Comparison of ENCODE assay signal across 8 cellular contexts in the genomic region with DNA sequence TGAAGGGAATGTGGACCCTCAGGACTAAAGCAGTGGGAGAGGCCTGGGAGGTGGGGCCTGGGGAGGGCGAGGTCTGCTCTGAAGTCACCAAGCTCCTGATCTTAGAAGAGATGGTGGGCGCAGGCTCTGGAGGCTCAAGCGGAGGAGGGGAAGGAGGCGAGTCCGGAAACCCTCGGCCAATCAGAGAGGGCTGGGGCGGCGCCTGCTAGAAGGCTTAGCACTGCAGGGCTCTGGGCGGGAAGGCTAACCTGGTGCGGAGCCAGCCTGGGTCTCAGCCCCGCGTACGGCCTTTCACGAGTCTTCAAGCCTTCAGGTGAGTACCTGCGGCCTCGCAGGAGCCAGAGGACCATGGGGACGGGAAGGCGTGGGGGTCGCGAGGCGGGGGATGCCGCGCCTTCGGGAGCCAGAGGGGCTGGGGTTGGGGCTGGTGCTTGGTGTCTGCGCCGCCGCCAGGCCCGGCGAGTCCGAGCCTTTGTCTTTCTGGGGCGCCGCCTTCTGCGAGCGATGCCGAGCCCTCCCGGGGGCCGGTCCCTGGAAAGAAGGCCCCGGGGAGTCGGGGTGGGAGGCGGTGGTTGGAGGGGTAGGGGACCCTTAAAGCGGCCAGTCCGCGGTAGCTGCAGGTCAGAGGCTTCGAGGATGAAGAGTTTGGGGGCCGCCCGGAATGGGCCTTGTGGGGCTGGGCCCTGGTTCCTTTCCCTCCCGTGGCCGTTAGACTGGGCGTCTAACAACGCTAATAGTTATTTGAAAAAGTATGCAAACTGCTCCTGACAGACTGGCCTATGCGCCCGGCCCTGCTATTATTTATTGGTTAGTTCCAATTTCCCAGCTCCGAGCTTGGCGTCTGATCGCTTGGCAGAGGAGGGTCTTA. TPM values are rescaled to one million over a fixed set of nuclear protein-coding genes. Genes with fewer than 3 reads are reported as not detected.
DNase-seq lines count a peak whose midpoint lies in the region; ATAC-seq and TF ChIP-seq lines count a peak whose summit lies in the region.
"Not testable (repeated sequence)": the region's sequence is repeated elsewhere in the genome, so short reads cannot be mapped to it uniquely, and the experiment has no call there.

A gene (plus strand): TSS at position 217 of the 868 bp plus-strand sequence.

- H3K4me1 Mint-ChIP-seq in activated T-cell treated with anti-CD3 and anti-CD28 coated beads, Interleukin-2, amount 50 U/mL, for 4 hours (ENCODE audit: low read depth); glutamatergic neuron (ENCODE audit: low read depth, unreplicated experiment); natural killer cell treated with Interleukin-12 subunit alpha and Interleukin-12 subunit beta and Interleukin-15 and Interleukin-18, amount 100 ng/mL, for 72 hours (ENCODE audit: low read depth in 2 of 2): not testable (repeated sequence)

- H3K27me3 ChIP-seq in AG04450 (ENCODE audit: control insufficient read depth, insufficient read depth, low read length), result not testable (repeated sequence)

- H3K27ac ChIP-seq in AG04450 (ENCODE audit: low read depth, low read length), result not testable (repeated sequence)

- H3K4me3 ChIP-seq in AG04450 (ENCODE audit: low read depth, low read length), result not testable (repeated sequence)

- CTCF ChIA-PET in AG04450 (lab: Charles Lee), result not testable (repeated sequence)

- not testable (repeated sequence) for DNase-seq in AG04450 (ENCODE audit: low read depth, low spot score); activated T-cell treated with anti-CD3 and anti-CD28 coated beads, Interleukin-2, amount 50 U/mL, for 4 hours; glutamatergic neuron; natural killer cell treated with Interleukin-12 subunit alpha and Interleukin-12 subunit beta and Interleukin-15 and Interleukin-18, amount 100 ng/mL, for 72 hours (ENCODE audit: low spot score)

- not testable (repeated sequence) for H3K4me3 Mint-ChIP-seq in activated T-cell treated with anti-CD3 and anti-CD28 coated beads, Interleukin-2, amount 50 U/mL, for 4 hours; glutamatergic neuron (ENCODE audit: unreplicated experiment); natural killer cell treated with Interleukin-12 subunit alpha and Interleukin-12 subunit beta and Interleukin-15 and Interleukin-18, amount 100 ng/mL, for 72 hours

- not testable (repeated sequence) for H3K9me3 Mint-ChIP-seq in activated T-cell treated with anti-CD3 and anti-CD28 coated beads, Interleukin-2, amount 50 U/mL, for 4 hours; glutamatergic neuron (ENCODE audit: unreplicated experiment); natural killer cell treated with Interleukin-12 subunit alpha and Interleukin-12 subunit beta and Interleukin-15 and Interleukin-18, amount 100 ng/mL, for 72 hours

- not testable (repeated sequence) for H3K27ac Mint-ChIP-seq in glutamatergic neuron (ENCODE audit: unreplicated experiment); natural killer cell treated with Interleukin-12 subunit alpha and Interleukin-12 subunit beta and Interleukin-15 and Interleukin-18, amount 100 ng/mL, for 72 hours

- POLR2A ChIA-PET in AG04450 (lab: Yijun Ruan, JAX), result not testable (repeated sequence)

- not testable (repeated sequence) for H3K27me3 Mint-ChIP-seq in activated T-cell treated with anti-CD3 and anti-CD28 coated beads, Interleukin-2, amount 50 U/mL, for 4 hours (ENCODE audit: low read depth); glutamatergic neuron (ENCODE audit: unreplicated experiment); natural killer cell treated with Interleukin-12 subunit alpha and Interleukin-12 subunit beta and Interleukin-15 and Interleukin-18, amount 100 ng/mL, for 72 hours

- ATAC-seq in GM19043 (IDR thresholded peaks at IDR 0.05; ENCODE audit: low read depth, unreplicated experiment) (peak; percentile 97), GM21737 (IDR thresholded peaks at IDR 0.05; ENCODE audit: unreplicated experiment) (peak; percentile 96), HG03039 (IDR thresholded peaks at IDR 0.05; ENCODE audit: unreplicated experiment) (peak; percentile 98), HG03558 (IDR thresholded peaks at IDR 0.05; ENCODE audit: extremely low read depth, unreplicated experiment) (peak; percentile 92)
- peak; percentile 99 to 100 for ATAC-seq in activated T-cell treated with anti-CD3 and anti-CD28 coated beads, Interleukin-2, amount 50 U/mL, for 4 hours
- ATAC-seq in natural killer cell treated with Interleukin-12 subunit alpha and Interleukin-12 subunit beta and Interleukin-15 and Interleukin-18, amount 100 ng/mL, for 72 hours, result peak; percentile 90 to 97

- H3K9me3 ChIP-seq in AG04450 (ENCODE audit: control insufficient read depth, insufficient read depth, low read length), result not testable (repeated sequence)

- H3K36me3 Mint-ChIP-seq in activated T-cell treated with anti-CD3 and anti-CD28 coated beads, Interleukin-2, amount 50 U/mL, for 4 hours (ENCODE audit: insufficient read depth); glutamatergic neuron (ENCODE audit: unreplicated experiment); natural killer cell treated with Interleukin-12 subunit alpha and Interleukin-12 subunit beta and Interleukin-15 and Interleukin-18, amount 100 ng/mL, for 72 hours: not testable (repeated sequence)

- TF ChIP-seq CTCF in AG04450 (IDR thresholded peaks at IDR 0.05; ENCODE audit: low read depth, low read length); glutamatergic neuron (IDR thresholded peaks at IDR 0.05; ENCODE audit: partially characterized antibody, unreplicated experiment): not testable (repeated sequence)

RNA-seq across cellular contexts. Expression of the gene that starts here (rescaled TPM):
- 14.0 and 19.0 TPM in 2 replicates for polyA plus RNA-seq in AG04450 (2011; rRNA removed)
- polyA minus RNA-seq in AG04450 (2011; rRNA and poly(A)+ RNA removed), result 2.3 and 4.3 TPM in 2 replicates
- total RNA-seq in activated T-cell treated with anti-CD3 and anti-CD28 coated beads, Interleukin-2, amount 50 U/mL, for 4 hours, result 1 to 10 TPM; 4.4 to 6.4 (median 5.2) TPM
- 68.6 TPM for total RNA-seq in glutamatergic neuron (ENCODE audit: unreplicated experiment)
- 10 to 100 TPM in 1 of 2 donors, 1 to 10 TPM in 1; 5.1 to 10.2 TPM for total RNA-seq in natural killer cell treated with Interleukin-12 subunit alpha and Interleukin-12 subunit beta and Interleukin-15 and Interleukin-18, amount 100 ng/mL, for 72 hours
